In genomic region chr20:34876161-34877001, GRCh38 we compare ENCODE assay signal across 8 cellular contexts. TPM values are rescaled to one million over a fixed set of nuclear protein-coding genes. Genes with fewer than 3 reads are reported as not detected.
A peak's percentile ranks its signal among the peaks of the same experiment; 100 is the strongest.
DNase-seq lines count a peak whose midpoint lies in the region; ATAC-seq, FAIRE-seq and TF ChIP-seq lines count a peak whose summit lies in the region.

ACSS2 (plus strand) TSS chr20:34876612; CDS start chr20:34876646, 34 bp downstream.

- H3K27me3 Mint-ChIP-seq in activated B cell treated with CpG ODN at 0.5 μM for 24 hours (no peaks in the 10 kb centered on the region), immature natural killer cell (ENCODE audit: low read depth in 3 of 3) (peaks cover 2 to 16% (median 11%) of the 10 kb centered on the region in 3 donors)

- DNase-seq in NCI-H2227 treated with DMSO at 0.1 percent for 48 hours (lab: John Stamatoyannopoulos, UW) = peak; percentile 98
- DNase-seq in activated B cell treated with CpG ODN at 0.5 μM for 24 hours = peak; percentile 96
- DNase-seq in caudate nucleus (lab: John Stamatoyannopoulos, UW) = peak; percentile 54 to 100 (median 97)
- DNase-seq in immature natural killer cell = peak; percentile 81 to 84 (median 82)
- DNase-seq in smooth muscle cell of the brain vasculature (ENCODE audit: low read depth, low spot score) = peak; percentile 97

- H3K36me3 Mint-ChIP-seq in activated B cell treated with CpG ODN at 0.5 μM for 24 hours (ENCODE audit: low read depth) (no peaks in the 10 kb centered on the region), immature natural killer cell (no peaks in the 10 kb centered on the region)

- CTCF ChIA-PET in activated B cell treated with CpG ODN at 0.5 μM for 24 hours (lab: Charles Lee) = interaction anchor here (0.7 to 1.4 kb wide), 2 partner anchors 51 to 220 kb away, joined by 3 to 4 read pairs; partner anchors contain the start of gene NCOA6

- TF ChIP-seq CTCF in activated B cell treated with CpG ODN at 0.5 μM for 24 hours (IDR thresholded peaks at IDR 0.05) = no peak

- H3K4me1 Mint-ChIP-seq in activated B cell treated with CpG ODN at 0.5 μM for 24 hours (peaks cover 51% of the 10 kb centered on the region), immature natural killer cell (peaks cover 47 to 55% of the 10 kb centered on the region in 2 donors)

- H3K4me3 Mint-ChIP-seq in activated B cell treated with CpG ODN at 0.5 μM for 24 hours (peak within 1 kb of the TSS; percentile 86), immature natural killer cell (peak within 1 kb of the TSS; percentile 81 to 90 (median 87))

- peak; percentile 94 for FAIRE-seq in A204.1 (lab: Jason Lieb, UNC)

- no peaks in the 10 kb centered on the region for H3K9me3 Mint-ChIP-seq in activated B cell treated with CpG ODN at 0.5 μM for 24 hours
- peaks cover 0 to 2% (median 0%) of the 10 kb centered on the region in 6 donors for H3K9me3 Mint-ChIP-seq in immature natural killer cell

- H3K27ac ChIP-seq in caudate nucleus (ENCODE audit: low read depth, low read length) = peak within 1 kb of the TSS; percentile 76

- intact Hi-C loops in activated B cell treated with CpG ODN at 0.5 μM for 24 hours (cut with micrococcal nuclease) = loop anchor here (1.0 to 10.0 kb wide), 9 partner anchors 51 to 1078 kb away; partner anchors contain the start of genes AHCY, DYNLRB1, ERGIC3 and GSS

- peak within 1 kb of the TSS; percentile 25 for H3K27ac Mint-ChIP-seq in activated B cell treated with CpG ODN at 0.5 μM for 24 hours
- H3K27ac Mint-ChIP-seq in immature natural killer cell = peak within 1 kb of the TSS in 5 of 6 donors; percentile 57 to 78 (median 73)

- POLR2A ChIA-PET in activated B cell treated with CpG ODN at 0.5 μM for 24 hours (lab: Charles Lee) = interaction anchor here (0.6 to 1.7 kb wide), 8 partner anchors 10 to 1077 kb away, joined by 3 to 16 read pairs (median 4); partner anchors contain the start of genes EDEM2, EIF6, GSS and MYH7B

- peak; percentile 76 for ATAC-seq in GM18868 (IDR thresholded peaks at IDR 0.05; ENCODE audit: unreplicated experiment)
- peak; percentile 52 for ATAC-seq in HG03108 (IDR thresholded peaks at IDR 0.05; ENCODE audit: unreplicated experiment)
- ATAC-seq in activated B cell treated with CpG ODN at 0.5 μM for 24 hours (ENCODE audit: low read depth) = peak; percentile 86

RNA-seq across cellular contexts. Expression of gene ACSS2, which starts in this region (rescaled TPM):
- 8.4 and 11.3 TPM in 2 replicates for total RNA-seq in activated B cell treated with CpG ODN at 0.5 μM for 24 hours
- 1 to 10 TPM; 1.5 to 4.9 (median 3.5) TPM for polyA plus RNA-seq in immature natural killer cell

Comparison
In these comparisons a context has a peak if more than half of its experiments do, and no peak if none do; other contexts are left out.
1. Peak in every context shown above with its lines: DNase-seq, ATAC-seq and H3K27ac ChIP-seq.